Comparison of ENCODE assay signal across 16 cellular contexts in the genomic region with DNA sequence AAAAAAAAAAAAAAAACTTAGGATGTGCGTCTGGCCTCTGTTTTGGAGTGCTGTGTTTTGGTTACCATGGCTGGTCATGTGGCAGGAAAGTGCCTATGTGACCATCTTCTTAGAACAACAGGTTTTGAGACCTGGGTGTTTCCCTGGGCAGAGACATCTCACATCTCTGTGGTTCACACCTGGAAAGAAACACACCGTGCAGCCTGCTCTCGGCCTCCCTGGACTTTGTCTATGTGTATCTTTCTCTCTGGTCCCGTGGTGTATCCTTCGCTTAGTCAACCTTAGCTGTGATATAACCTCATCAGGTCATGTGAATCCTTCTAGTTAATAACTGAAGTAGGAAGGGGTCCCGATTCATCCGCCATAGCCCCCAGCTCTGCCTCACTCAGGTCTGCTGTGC.
"Had no signal": no experiment of that assay in that cellular context is flagged by ENCODE, and none has a peak within 500 bp of the region (broad histone marks: within the 10 kb centered on the region; RNA-seq: fewer than 3 reads in every experiment).

No MANE protein-coding gene starts in this region.

- H3K9me3 ChIP-seq: adrenal gland, breast epithelium, esophagus muscularis mucosa, gastroesophageal sphincter, heart left ventricle, transverse colon had no signal

- FAIRE-seq: astrocyte had no signal

- H3K4me1 ChIP-seq: adrenal gland, breast epithelium, esophagus muscularis mucosa, gastroesophageal sphincter, heart left ventricle, transverse colon had no signal

- H3K27ac ChIP-seq: adrenal gland, breast epithelium, esophagus muscularis mucosa, gastroesophageal sphincter, heart left ventricle, transverse colon, WERI-Rb-1 had no signal

- DNase-seq: activated CD4-positive, alpha-beta T cell treated with anti-CD3 and anti-CD28 coated beads, Interleukin-2, amount 50 U/mL, for 4 hours; activated gamma-delta T cell treated with Interleukin-2 at 50 U/mL for 16 hours; activated T-cell treated with anti-CD3 and anti-CD28 coated beads, Interleukin-2, amount 50 U/mL, for 72 hours; adrenal gland; cortex of kidney; heart left ventricle; kidney glomerular epithelial cell; occipital lobe; retina; SW 1271; transverse colon; WERI-Rb-1 had no signal

- ATAC-seq: gastroesophageal sphincter had no signal

- H3K27me3 ChIP-seq: adrenal gland, breast epithelium, esophagus muscularis mucosa, gastroesophageal sphincter, heart left ventricle, transverse colon had no signal

- H3K4me3 ChIP-seq: adrenal gland, breast epithelium, esophagus muscularis mucosa, gastroesophageal sphincter, heart left ventricle, transverse colon had no signal

- H3K36me3 ChIP-seq: adrenal gland, breast epithelium, esophagus muscularis mucosa, gastroesophageal sphincter, heart left ventricle, transverse colon, WERI-Rb-1 had no signal
